Comparison of ENCODE assay signal across 8 cellular contexts in genomic region chr22:38051900-38052862, GRCh38. TPM values are rescaled to one million over a fixed set of nuclear protein-coding genes. Genes with fewer than 3 reads are reported as not detected.
DNase-seq lines count a peak whose midpoint lies in the region; ATAC-seq and TF ChIP-seq lines count a peak whose summit lies in the region.

No MANE protein-coding gene starts in this region.

- no peak overlapping the region for H3K27ac ChIP-seq in DND-41 (ENCODE audit: low read length)

- H3K79me2 ChIP-seq in DND-41 (ENCODE audit: insufficient read depth, low read length): no peaks in the 10 kb centered on the region

- H3K9me3 ChIP-seq in DND-41 (ENCODE audit: insufficient read depth, low read length, severe bottlenecking): no peaks in the 10 kb centered on the region

- peak overlapping the region; percentile 54; the same call in 1 of the 2 replicates for H2AFZ ChIP-seq in DND-41 (ENCODE audit: low read depth, low read length)

- no peak for TF ChIP-seq POLR2A in lower leg skin (IDR thresholded peaks at IDR 0.05)

- no peaks in the 10 kb centered on the region for H3K36me3 ChIP-seq in DND-41 (ENCODE audit: insufficient read depth, low read length)

- intact Hi-C loops in lower leg skin (cut with DNase I; ENCODE audit: low total_unique reads): loop anchor here (10.0 kb wide), 1 partner anchor 303 kb away; no protein-coding TSS in a partner anchor

- H3K27me3 ChIP-seq in DND-41 (ENCODE audit: insufficient read depth, low read length, poor library complexity): peaks cover 2% of the 10 kb centered on the region

- DNase-seq in DND-41 (peak; percentile 79), HS-27A (ENCODE audit: low read depth) (peak; percentile 34), NCI-H82 treated with DMSO at 0.1 percent for 48 hours (lab: John Stamatoyannopoulos, UW; ENCODE audit: unreplicated experiment) (peak; percentile 64), dermis blood vessel endothelial cell (peak; percentile 87), lower leg skin (ENCODE audit: low spot score in 2 of 2) (peak; percentile 64 to 96)
- DNase-seq in activated CD4-positive, alpha-beta T cell treated with anti-CD3 and anti-CD28 coated beads, Interleukin-2, amount 50 U/mL, for 48 hours: peak; percentile 73 to 80
- peak; percentile 68 for DNase-seq in stimulated activated CD8-positive, alpha-beta memory T cell treated with anti-CD3 and anti-CD28 coated beads, Interleukin-12 subunit alpha, Interleukin-12 subunit beta, amount 100 ng/mL, for 1 hour (ENCODE audit: low read depth)

- ATAC-seq in DND-41 (ENCODE audit: insufficient read depth, low read depth) (peak; percentile 98), HG02938 (IDR thresholded peaks at IDR 0.05; ENCODE audit: unreplicated experiment) (no peak)

- 30 to 32% methylated on average over 24 to 28 of the region's 30 CpGs for WGBS in lower leg skin, 2 donors

- H4K20me1 ChIP-seq in DND-41 (ENCODE audit: insufficient read depth, low read length): peaks cover 5% of the 10 kb centered on the region; the same call in 1 of the 2 replicates

- H3K4me2 ChIP-seq in DND-41 (ENCODE audit: insufficient read depth, low read length): peak overlapping the region; percentile 23; the same call in 1 of the 2 replicates

- H3K9ac ChIP-seq in DND-41 (ENCODE audit: low read depth, low read length): no peak overlapping the region

- H3K4me3 ChIP-seq in DND-41 (ENCODE audit: low read depth in 1 of 2, low read length in 2 of 2) (no peak overlapping the region), lower leg skin (ENCODE audit: low read depth, poor library complexity, severe bottlenecking) (no peak overlapping the region)

- H3K4me1 ChIP-seq in DND-41 (ENCODE audit: insufficient read depth, low read length): peaks cover 8% of the 10 kb centered on the region

- TF ChIP-seq CTCF in DND-41 (IDR thresholded peaks at IDR 0.05; ENCODE audit: borderline replicate concordance, extremely low read depth, low read length, poor library complexity, severe bottlenecking): peak; percentile 96
- TF ChIP-seq CTCF in lower leg skin (IDR thresholded peaks at IDR 0.05): peak in 1 of 3 donors; percentile 73

RNA-seq across cellular contexts. Expression of gene PICK1, which starts 5.0 kb away (rescaled TPM):
- total RNA-seq in dermis blood vessel endothelial cell (15.5 and 18.7 TPM in 2 replicates), lower leg skin (10 to 100 TPM; 35.9 to 67.6 (median 51.4) TPM)

RNA-seq across cellular contexts. Expression of gene SLC16A8, which starts 31.8 kb away (rescaled TPM):
- 0.05 TPM in 1 of 2 replicates, not detected in the other for total RNA-seq in dermis blood vessel endothelial cell
- total RNA-seq in lower leg skin: under 1 TPM; 0.13 to 0.80 (median 0.33) TPM

RNA-seq across cellular contexts. Expression of gene BAIAP2L2, which starts 58.3 kb away (rescaled TPM):
- total RNA-seq in dermis blood vessel endothelial cell (not detected in 2 replicates), lower leg skin (1 to 10 TPM; 1.3 to 2.3 (median 2.1) TPM)

Comparison
In these comparisons a context has a peak if more than half of its experiments do, and no peak if none do; other contexts are left out.
1. DNase-seq: peak in every context shown above with its lines; median percentile 87 in dermis blood vessel endothelial cell; 80 in lower leg skin; 79 in DND-41; 76 in activated CD4-positive, alpha-beta T cell treated with anti-CD3 and anti-CD28 coated beads, Interleukin-2, amount 50 U/mL, for 48 hours; 68 in stimulated activated CD8-positive, alpha-beta memory T cell treated with anti-CD3 and anti-CD28 coated beads, Interleukin-12 subunit alpha, Interleukin-12 subunit beta, amount 100 ng/mL, for 1 hour; 64 in NCI-H82 treated with DMSO at 0.1 percent for 48 hours; 34 in HS-27A.